11 cellular contexts compared by ENCODE assay signal in the genomic region with DNA sequence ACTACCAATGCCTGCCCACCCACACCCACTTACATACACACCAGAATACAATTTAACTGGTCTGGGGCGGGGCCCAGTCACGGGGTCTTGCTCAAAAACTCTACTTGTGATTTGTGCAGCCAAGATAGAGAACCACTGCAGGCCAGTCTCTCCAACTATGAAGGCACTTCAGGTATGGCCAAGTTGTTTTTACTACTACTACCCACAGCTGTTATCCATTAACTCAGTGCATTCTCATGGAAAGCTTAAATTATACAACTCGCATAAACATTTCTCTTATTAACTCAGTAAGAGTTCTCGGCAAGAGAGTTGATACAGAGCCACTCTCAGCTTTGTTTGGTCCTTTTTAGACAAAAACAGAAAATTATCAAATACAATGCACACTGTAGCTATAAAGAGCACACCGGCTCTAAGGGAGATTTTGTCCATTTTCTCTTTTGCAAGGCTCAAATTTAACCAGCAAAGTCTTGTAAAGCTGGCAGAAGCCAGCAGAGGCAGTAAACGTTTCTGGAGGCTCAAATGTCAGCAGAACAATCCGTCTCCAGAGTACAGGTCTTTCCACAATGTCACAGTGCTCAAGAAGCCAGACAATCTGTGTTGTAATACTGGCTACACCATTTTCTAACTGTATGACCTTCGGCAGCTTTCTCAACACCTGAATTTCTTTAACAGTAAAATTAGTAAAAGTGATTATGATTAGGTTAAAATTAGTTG.
DNase-seq lines count a peak whose midpoint lies in the region; ATAC-seq and TF ChIP-seq lines count a peak whose summit lies in the region.
"Had no signal": no experiment of that assay in that cellular context is flagged by ENCODE, and none has a peak within 500 bp of the region (broad histone marks: within the 10 kb centered on the region; RNA-seq: fewer than 3 reads in every experiment).

No MANE protein-coding gene starts in this region.

- peak; percentile 61; the same call in 2 of the 3 replicates for ATAC-seq in GM23338
- no peak for ATAC-seq in T-helper 17 cell
- no peak for ATAC-seq in GM21381 (IDR thresholded peaks at IDR 0.05; ENCODE audit: unreplicated experiment)
- no peak for ATAC-seq in GM21528 (IDR thresholded peaks at IDR 0.05; ENCODE audit: low FRiP score, unreplicated experiment)

- no peak overlapping the region; the same call in 1 of the 2 replicates for H2AFZ ChIP-seq in GM23338

- H3K27ac Mint-ChIP-seq in GM23338, result no peak overlapping the region
- peak overlapping the region; percentile 49 for H3K27ac Mint-ChIP-seq in T-helper 17 cell

- H4K20me1 ChIP-seq in GM23338 (replicated peaks; ENCODE audit: insufficient read depth), result no peaks in the 10 kb centered on the region

- no peak overlapping the region for H3K4me3 ChIP-seq in BE2C (ENCODE audit: low read depth, low read length)
- H3K4me3 ChIP-seq in GM23338, result no peak overlapping the region
- H3K4me3 ChIP-seq: stomach had no signal

- H3K4me2 ChIP-seq in GM23338, result no peak overlapping the region

- H3K4me3 Mint-ChIP-seq in GM23338 (no peak overlapping the region), T-helper 17 cell (no peak overlapping the region)

- peaks cover under 1% of the 10 kb centered on the region; the same call in 1 of the 2 replicates for H3K9me2 ChIP-seq in GM23338 (ENCODE audit: insufficient read depth)

- H3K36me3 Mint-ChIP-seq in GM23338 (ENCODE audit: low read depth) (no peaks in the 10 kb centered on the region), T-helper 17 cell (ENCODE audit: low read depth) (peaks cover 3% of the 10 kb centered on the region)

- H3K36me3 ChIP-seq in BE2C (no peaks in the 10 kb centered on the region), GM23338 (ENCODE audit: insufficient read depth) (no peaks in the 10 kb centered on the region; the same call in 1 of the 2 replicates)
- H3K36me3 ChIP-seq: stomach had no signal

- H3K9me3 ChIP-seq in BE2C (no peaks in the 10 kb centered on the region), T-helper 17 cell (ENCODE audit: control insufficient read depth, low read length, poor library complexity, severe bottlenecking) (no peaks in the 10 kb centered on the region)

- DNase-seq in BE2C (no peak), GM23338 (ENCODE audit: low spot score) (peak; percentile 42), T-helper 17 cell (no peak), iris pigment epithelial cell (ENCODE audit: low read depth) (peak; percentile 70), NCI-H2196 (lab: John Stamatoyannopoulos, UW; ENCODE audit: unreplicated experiment) (no peak), globus pallidus (ENCODE audit: low spot score) (no peak)
- DNase-seq: activated naive CD4-positive, alpha-beta T cell treated with anti-CD3 and anti-CD28 coated beads, Interleukin-2, amount 50 U/mL, for 16 hours; SHP77 treated with DMSO at 0.1 percent for 48 hours; stomach had no signal

- H3K79me2 ChIP-seq in GM23338 (replicated peaks; ENCODE audit: insufficient read depth), result no peaks in the 10 kb centered on the region

- H3K9me3 Mint-ChIP-seq in GM23338, result peaks cover 3% of the 10 kb centered on the region; the same call in 1 of the 3 replicates

- no peaks in the 10 kb centered on the region; the same call in 1 of the 3 replicates for H3K4me1 Mint-ChIP-seq in GM23338
- peaks cover 51% of the 10 kb centered on the region for H3K4me1 Mint-ChIP-seq in T-helper 17 cell

- no peak overlapping the region for H3K27ac ChIP-seq in GM23338 (ENCODE audit: low read depth)

- H3K27me3 ChIP-seq in BE2C, result no peaks in the 10 kb centered on the region
- H3K27me3 ChIP-seq in GM23338 (ENCODE audit: insufficient read depth), result no peaks in the 10 kb centered on the region
- H3K27me3 ChIP-seq: stomach had no signal

- no peaks in the 10 kb centered on the region for H3K27me3 Mint-ChIP-seq in GM23338 (ENCODE audit: insufficient read depth, low read depth, poor library complexity)
- H3K27me3 Mint-ChIP-seq in T-helper 17 cell, result no peaks in the 10 kb centered on the region

- H3K4me1 ChIP-seq in BE2C, result peaks cover 14% of the 10 kb centered on the region
- H3K4me1 ChIP-seq in GM23338 (ENCODE audit: insufficient read depth), result peaks cover 7% of the 10 kb centered on the region; the same call in 1 of the 2 replicates

- no peaks in the 10 kb centered on the region for H3F3A ChIP-seq in GM23338 (replicated peaks; ENCODE audit: low read depth)

- peak; percentile 27; the same call in 1 of the 2 replicates for TF ChIP-seq CTCF in BE2C (IDR thresholded peaks at IDR 0.05; ENCODE audit: low read depth, low read length)
- peak; percentile 14 to 29; a peak in 1 of 4 replicates for TF ChIP-seq CTCF in GM23338 (conservative IDR thresholded peaks at IDR 0.05; ENCODE audit: low read depth in 2 of 2)

TF ChIP-seq in GM23338, 12 proteins besides CTCF, POLR2A, EP300 and RAD21 (continues in another document):
- TF ChIP-seq ZNF331 (CRISPR knock-in tag; IDR thresholded peaks at IDR 0.05; ENCODE audit: low read depth) (no peak), NANOG (IDR thresholded peaks at IDR 0.05; ENCODE audit: borderline replicate concordance) (no peak), EZH2 (IDR thresholded peaks at IDR 0.05; ENCODE audit: low read depth, unreplicated experiment) (no peak), STAT1 (IDR thresholded peaks at IDR 0.05; ENCODE audit: unreplicated experiment) (no peak), CREB1 (CRISPR knock-in tag; IDR thresholded peaks at IDR 0.05; ENCODE audit: low read depth) (no peak), POLR2AphosphoS5 (IDR thresholded peaks at IDR 0.05; ENCODE audit: low read depth) (no peak)
- TF ChIP-seq, protein P1, sequence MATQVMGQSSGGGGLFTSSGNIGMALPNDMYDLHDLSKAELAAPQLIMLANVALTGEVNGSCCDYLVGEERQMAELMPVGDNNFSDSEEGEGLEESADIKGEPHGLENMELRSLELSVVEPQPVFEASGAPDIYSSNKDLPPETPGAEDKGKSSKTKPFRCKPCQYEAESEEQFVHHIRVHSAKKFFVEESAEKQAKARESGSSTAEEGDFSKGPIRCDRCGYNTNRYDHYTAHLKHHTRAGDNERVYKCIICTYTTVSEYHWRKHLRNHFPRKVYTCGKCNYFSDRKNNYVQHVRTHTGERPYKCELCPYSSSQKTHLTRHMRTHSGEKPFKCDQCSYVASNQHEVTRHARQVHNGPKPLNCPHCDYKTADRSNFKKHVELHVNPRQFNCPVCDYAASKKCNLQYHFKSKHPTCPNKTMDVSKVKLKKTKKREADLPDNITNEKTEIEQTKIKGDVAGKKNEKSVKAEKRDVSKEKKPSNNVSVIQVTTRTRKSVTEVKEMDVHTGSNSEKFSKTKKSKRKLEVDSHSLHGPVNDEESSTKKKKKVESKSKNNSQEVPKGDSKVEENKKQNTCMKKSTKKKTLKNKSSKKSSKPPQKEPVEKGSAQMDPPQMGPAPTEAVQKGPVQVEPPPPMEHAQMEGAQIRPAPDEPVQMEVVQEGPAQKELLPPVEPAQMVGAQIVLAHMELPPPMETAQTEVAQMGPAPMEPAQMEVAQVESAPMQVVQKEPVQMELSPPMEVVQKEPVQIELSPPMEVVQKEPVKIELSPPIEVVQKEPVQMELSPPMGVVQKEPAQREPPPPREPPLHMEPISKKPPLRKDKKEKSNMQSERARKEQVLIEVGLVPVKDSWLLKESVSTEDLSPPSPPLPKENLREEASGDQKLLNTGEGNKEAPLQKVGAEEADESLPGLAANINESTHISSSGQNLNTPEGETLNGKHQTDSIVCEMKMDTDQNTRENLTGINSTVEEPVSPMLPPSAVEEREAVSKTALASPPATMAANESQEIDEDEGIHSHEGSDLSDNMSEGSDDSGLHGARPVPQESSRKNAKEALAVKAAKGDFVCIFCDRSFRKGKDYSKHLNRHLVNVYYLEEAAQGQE (IDR thresholded peaks at IDR 0.05; ENCODE audit: unreplicated experiment), result no peak

Comparison
In these comparisons a context has a peak if more than half of its experiments do, and no peak if none do; other contexts are left out.
1. DNase-seq: peak in GM23338 (single experiment) and iris pigment epithelial cell (single experiment); none in BE2C (single experiment), T-helper 17 cell (0 of 3), NCI-H2196 (single experiment) and globus pallidus (single experiment).